8 cellular contexts compared by ENCODE assay signal in the genomic region with DNA sequence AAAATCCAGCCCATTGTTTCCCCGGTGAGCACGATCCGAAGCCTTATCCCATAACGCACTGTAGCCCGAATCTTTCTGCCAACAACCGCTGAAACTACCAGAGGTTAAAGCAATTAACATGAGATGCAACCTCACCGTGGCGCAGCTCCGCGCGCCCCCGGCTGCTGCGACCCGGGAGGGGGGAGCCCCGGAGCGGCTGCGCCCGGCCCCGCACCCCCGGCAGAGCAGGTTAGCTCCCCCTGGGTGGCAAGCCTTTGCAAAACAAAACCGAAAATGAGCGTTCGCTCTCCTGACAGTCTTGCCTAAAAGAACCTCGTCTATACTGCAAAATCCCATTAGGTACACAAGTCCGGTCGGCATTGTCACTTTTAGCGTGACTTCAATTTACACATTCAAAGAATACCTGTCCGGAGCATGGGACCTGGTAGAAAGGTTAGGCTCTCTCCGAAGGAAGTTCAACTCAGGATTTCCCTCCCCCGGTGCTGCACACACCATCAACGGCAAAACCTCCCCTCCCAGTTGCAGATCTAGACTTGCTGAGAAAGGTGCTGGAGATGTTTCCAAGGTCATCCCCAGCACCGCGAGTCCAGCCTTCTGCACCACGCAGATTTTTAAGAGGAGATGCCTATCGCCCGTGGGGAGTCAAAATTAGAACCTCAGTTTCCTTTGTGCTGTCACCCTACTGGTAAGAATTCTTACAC.
DNase-seq lines count a peak whose midpoint lies in the region; ATAC-seq and TF ChIP-seq lines count a peak whose summit lies in the region.

No MANE protein-coding gene starts in this region.

- H3K9me2 ChIP-seq in OCI-LY1 (ENCODE audit: low read depth, low read length): no peaks in the 10 kb centered on the region

- no peaks in the 10 kb centered on the region for H3K79me2 ChIP-seq in OCI-LY1 (ENCODE audit: insufficient read depth, low read length)

- TF ChIP-seq POLR2A in testis (IDR thresholded peaks at IDR 0.05): no peak

- H3K27ac ChIP-seq in OCI-LY1 (ENCODE audit: low read depth, low read length, poor library complexity, severe bottlenecking) (no peak overlapping the region), foreskin keratinocyte (peak overlapping the region; percentile 12), neutrophil (peak overlapping the region; percentile 66), testis (no peak overlapping the region)

- DNase-seq in NCI-H510A treated with DMSO at 0.1 percent for 48 hours (lab: John Stamatoyannopoulos, UW): peak; percentile 52
- DNase-seq in NCI-H510A (lab: John Stamatoyannopoulos, UW): no peak
- peak; percentile 34 for DNase-seq in activated T-helper 9 cell treated with anti-CD3 and anti-CD28 coated beads, Interleukin-2, amount 50 U/mL, for 16 hours (ENCODE audit: low read depth)
- DNase-seq in foreskin keratinocyte: peak in 1 of 2 donors; percentile 54
- peak; percentile 21 for DNase-seq in testis

- H3K9me3 ChIP-seq in OCI-LY1 (ENCODE audit: low read length): no peaks in the 10 kb centered on the region
- no peaks in the 10 kb centered on the region for H3K9me3 ChIP-seq in neutrophil
- no peaks in the 10 kb centered on the region for H3K9me3 ChIP-seq in testis

- TF ChIP-seq CTCF in OCI-LY1 (IDR thresholded peaks at IDR 0.05; ENCODE audit: low read length) (no peak), foreskin keratinocyte (conservative IDR thresholded peaks at IDR 0.05) (peak; percentile 24), neutrophil (IDR thresholded peaks at IDR 0.05) (no peak), testis (IDR thresholded peaks at IDR 0.05) (no peak)

- peak overlapping the region; percentile 12; the same call in 1 of the 2 replicates for H3K9ac ChIP-seq in OCI-LY1 (ENCODE audit: low read length)

- peak overlapping the region; percentile 82 for H3K4me2 ChIP-seq in OCI-LY1 (ENCODE audit: low read length)

- H3K36me3 ChIP-seq in OCI-LY1 (ENCODE audit: insufficient read depth, low read length): no peaks in the 10 kb centered on the region
- H3K36me3 ChIP-seq in neutrophil: no peaks in the 10 kb centered on the region
- no peaks in the 10 kb centered on the region for H3K36me3 ChIP-seq in testis (ENCODE audit: low read depth, missing control alignments)

- intact Hi-C loops in testis (cut with DNase I; ENCODE audit: low total_unique reads): no loop called here

- H3K4me3 ChIP-seq in OCI-LY1 (ENCODE audit: low read depth, low read length, poor library complexity, severe bottlenecking) (peak overlapping the region; percentile 59), neutrophil (ENCODE audit: low read depth in 1 of 2, low read length in 1 of 2) (peak overlapping the region; percentile 81 to 83), testis (peak overlapping the region; percentile 56 to 74)

- H4K20me1 ChIP-seq in OCI-LY1 (ENCODE audit: insufficient read depth, low read length): no peaks in the 10 kb centered on the region

- ATAC-seq in HG02943 (IDR thresholded peaks at IDR 0.05; ENCODE audit: low read depth, unreplicated experiment) (peak; percentile 65), foreskin keratinocyte (peak; percentile 73)

- 0 to 1% methylated on average over 20 to 36 of the region's 36 CpGs for WGBS in testis, 2 donors

- H3K4me1 ChIP-seq in OCI-LY1 (ENCODE audit: insufficient read depth, low read length, severe bottlenecking) (peaks cover 20% of the 10 kb centered on the region), foreskin keratinocyte (peaks cover 5% of the 10 kb centered on the region), neutrophil (ENCODE audit: control insufficient read depth in 1 of 2, insufficient read depth in 1 of 2, low read depth in 1 of 2, low read length in 1 of 2) (peaks cover 15 to 18% of the 10 kb centered on the region in 2 experiments), testis (no peaks in the 10 kb centered on the region)

- H3F3A ChIP-seq in OCI-LY1 (ENCODE audit: insufficient read depth, low read length): no peaks in the 10 kb centered on the region

- H2AFZ ChIP-seq in OCI-LY1 (ENCODE audit: low read length): 0 out of 2 replicates have a peak overlapping the region, but pooled peaks have one; percentile 54

- H3K27me3 ChIP-seq in OCI-LY1 (ENCODE audit: insufficient read depth, low read length) (peaks cover 5% of the 10 kb centered on the region), foreskin keratinocyte (no peaks in the 10 kb centered on the region), neutrophil (no peaks in the 10 kb centered on the region), testis (no peaks in the 10 kb centered on the region)

Comparison
In these comparisons a context has a peak if more than half of its experiments do, and no peak if none do; other contexts are left out.
1. H3K27ac ChIP-seq: peak in foreskin keratinocyte (single experiment) and neutrophil (single experiment); none in OCI-LY1 (single experiment) and testis (0 of 2).
2. Peak in every context shown above with its lines, with median percentiles within 50 percentile points of each other: H3K4me3 ChIP-seq.